ENCODE assay signal across 11 cellular contexts in genomic region chr9:131640438-131641181, GRCh38.
DNase-seq lines count a peak whose midpoint lies in the region; TF ChIP-seq lines count a peak whose summit lies in the region.
"Had no signal": no experiment of that assay in that cellular context is flagged by ENCODE, and none has a peak within 500 bp of the region (broad histone marks: within the 10 kb centered on the region; RNA-seq: fewer than 3 reads in every experiment).

No MANE protein-coding gene starts in this region.

- H3K27me3 Mint-ChIP-seq in activated T-cell treated with anti-CD3 and anti-CD28 coated beads, Interleukin-2, amount 50 U/mL, for 24 hours = no peaks in the 10 kb centered on the region
- no peaks in the 10 kb centered on the region for H3K27me3 Mint-ChIP-seq in type B pancreatic cell

- H3K9me3 ChIP-seq in adrenal gland (replicated peaks in 1 of 3) (no peaks in the 10 kb centered on the region), iPS-20b (ENCODE audit: insufficient read depth, low read depth, low read length) (no peaks in the 10 kb centered on the region), tibial nerve (no peaks in the 10 kb centered on the region)

- H3K4me1 ChIP-seq in adrenal gland (replicated peaks in 1 of 2) (peaks cover 0 to 6% of the 10 kb centered on the region in 2 donors), iPS-20b (ENCODE audit: insufficient read depth, low read length) (peaks cover 17% of the 10 kb centered on the region), tibial nerve (peaks cover 0 to 19% (median 9%) of the 10 kb centered on the region in 4 donors)

- DNase-seq in activated T-cell treated with anti-CD3 and anti-CD28 coated beads, Interleukin-2, amount 50 U/mL, for 24 hours = no peak
- DNase-seq in activated T-cell treated with anti-CD3 and anti-CD28 coated beads, Interleukin-2, amount 50 U/mL, for 48 hours = no peak
- DNase-seq in adrenal gland (peak in 4 of 7 donors; percentile 63 to 78 (median 72)), type B pancreatic cell (ENCODE audit: extremely low spot score, unreplicated experiment) (no peak), tibial nerve (ENCODE audit: low spot score in 2 of 2) (no peak), 8988T (no peak), NOMO-1 treated with DMSO at 0.1 percent for 48 hours (lab: John Stamatoyannopoulos, UW; ENCODE audit: unreplicated experiment) (no peak)
- DNase-seq: activated CD4-positive, alpha-beta T cell treated with anti-CD3 and anti-CD28 coated beads, Interleukin-2, amount 50 U/mL, for 1 hour; stimulated activated naive CD4-positive, alpha-beta T cell had no signal

- peaks cover 0 to 21% of the 10 kb centered on the region in 2 donors for H3K36me3 ChIP-seq in adrenal gland (replicated peaks in 1 of 2)
- peaks cover 26% of the 10 kb centered on the region for H3K36me3 ChIP-seq in iPS-20b (ENCODE audit: insufficient read depth, low read depth, low read length)
- H3K36me3 ChIP-seq in tibial nerve = peaks cover 0 to 45% (median 0%) of the 10 kb centered on the region in 3 donors

- H3K9me3 Mint-ChIP-seq in activated T-cell treated with anti-CD3 and anti-CD28 coated beads, Interleukin-2, amount 50 U/mL, for 24 hours = no peaks in the 10 kb centered on the region
- no peaks in the 10 kb centered on the region for H3K9me3 Mint-ChIP-seq in type B pancreatic cell
- H3K9me3 Mint-ChIP-seq: mesothelial cell of epicardium had no signal

- no peak overlapping the region for H3K4me3 Mint-ChIP-seq in activated T-cell treated with anti-CD3 and anti-CD28 coated beads, Interleukin-2, amount 50 U/mL, for 24 hours
- H3K4me3 Mint-ChIP-seq in type B pancreatic cell = no peak overlapping the region
- H3K4me3 Mint-ChIP-seq: mesothelial cell of epicardium had no signal

- H3K27ac Mint-ChIP-seq in activated T-cell treated with anti-CD3 and anti-CD28 coated beads, Interleukin-2, amount 50 U/mL, for 24 hours = peak overlapping the region; percentile 91
- H3K27ac Mint-ChIP-seq in type B pancreatic cell = no peak overlapping the region

- H3K4me3 ChIP-seq in adrenal gland (no peak overlapping the region), iPS-20b (ENCODE audit: low read length) (no peak overlapping the region), tibial nerve (no peak overlapping the region)

- H3K27me3 ChIP-seq in adrenal gland (no peaks in the 10 kb centered on the region), iPS-20b (ENCODE audit: insufficient read depth, low read length) (no peaks in the 10 kb centered on the region), tibial nerve (no peaks in the 10 kb centered on the region)

- WGBS in adrenal gland, 4 donors = 79 to 94% (median 90%) methylated on average over 11 of the region's 11 CpGs
- WGBS in tibial nerve, 2 donors = 81 to 89% methylated on average over 11 of the region's 11 CpGs

- TF ChIP-seq POLR2A in adrenal gland (IDR thresholded peaks at IDR 0.05) = no peak
- no peak for TF ChIP-seq POLR2A in tibial nerve (IDR thresholded peaks at IDR 0.05)

- TF ChIP-seq EP300 in tibial nerve (IDR thresholded peaks at IDR 0.05) = no peak

- peak overlapping the region in 2 of 5 donors; percentile 32 to 53 for H3K27ac ChIP-seq in adrenal gland
- no peak overlapping the region for H3K27ac ChIP-seq in iPS-20b (ENCODE audit: low read length)
- H3K27ac ChIP-seq in tibial nerve = peak overlapping the region in 2 of 4 donors; percentile 38 to 59

- peaks cover 77% of the 10 kb centered on the region for H3K4me1 Mint-ChIP-seq in activated T-cell treated with anti-CD3 and anti-CD28 coated beads, Interleukin-2, amount 50 U/mL, for 24 hours (ENCODE audit: low read depth)
- H3K4me1 Mint-ChIP-seq in type B pancreatic cell (ENCODE audit: unreplicated experiment) = peaks cover 13% of the 10 kb centered on the region

- peak in 1 of 6 experiments; percentile 12 for TF ChIP-seq CTCF in adrenal gland (IDR thresholded peaks at IDR 0.05)
- TF ChIP-seq CTCF in type B pancreatic cell (conservative IDR thresholded peaks at IDR 0.05) = peak; percentile 23
- no peak for TF ChIP-seq CTCF in tibial nerve (IDR thresholded peaks at IDR 0.05)

- peak overlapping the region; percentile 4; the same call in 1 of the 2 replicates for H3K9ac ChIP-seq in iPS-20b (ENCODE audit: low read depth, low read length)

- H3K36me3 Mint-ChIP-seq in activated T-cell treated with anti-CD3 and anti-CD28 coated beads, Interleukin-2, amount 50 U/mL, for 24 hours (ENCODE audit: low read depth) = peaks cover 91% of the 10 kb centered on the region
- peaks cover 15% of the 10 kb centered on the region for H3K36me3 Mint-ChIP-seq in type B pancreatic cell

- intact Hi-C loops in adrenal gland (cut with DNase I) = no loop called here

Comparison
In these comparisons a context has a peak if more than half of its experiments do, and no peak if none do; other contexts are left out.
1. DNase-seq: peak in adrenal gland (4 of 7); none in activated T-cell treated with anti-CD3 and anti-CD28 coated beads, Interleukin-2, amount 50 U/mL, for 24 hours (single experiment), activated T-cell treated with anti-CD3 and anti-CD28 coated beads, Interleukin-2, amount 50 U/mL, for 48 hours (0 of 2), type B pancreatic cell (single experiment), tibial nerve (0 of 2), 8988T (single experiment) and NOMO-1 treated with DMSO at 0.1 percent for 48 hours (single experiment).